Comparison of ENCODE assay signal across 1 cellular context in genomic region chr2:168574856-168575630, GRCh38.
TF ChIP-seq lines count a peak whose summit lies in the region.

No MANE protein-coding gene starts in this region.

TF ChIP-seq in IMR-90, 13 proteins besides CTCF, POLR2A, EP300 and RAD21 (continued from another document):
- no peak for TF ChIP-seq USF2 (IDR thresholded peaks at IDR 0.05; ENCODE audit: low read depth, low read length)
- TF ChIP-seq ELK1 (IDR thresholded peaks at IDR 0.05; ENCODE audit: borderline replicate concordance, low read depth, low read length) = no peak
- TF ChIP-seq MAFK (IDR thresholded peaks at IDR 0.05; ENCODE audit: low read depth, low read length) = no peak
- no peak for TF ChIP-seq MAZ (IDR thresholded peaks at IDR 0.05; ENCODE audit: borderline replicate concordance, low read depth, low read length)
- TF ChIP-seq CEBPB (IDR thresholded peaks at IDR 0.05; ENCODE audit: low read depth, low read length) = no peak
- no peak for TF ChIP-seq MXI1 (IDR thresholded peaks at IDR 0.05; ENCODE audit: borderline replicate concordance, low read depth, low read length)
- TF ChIP-seq BHLHE40 (IDR thresholded peaks at IDR 0.05; ENCODE audit: low read depth, low read length) = no peak
